In the genomic region with DNA sequence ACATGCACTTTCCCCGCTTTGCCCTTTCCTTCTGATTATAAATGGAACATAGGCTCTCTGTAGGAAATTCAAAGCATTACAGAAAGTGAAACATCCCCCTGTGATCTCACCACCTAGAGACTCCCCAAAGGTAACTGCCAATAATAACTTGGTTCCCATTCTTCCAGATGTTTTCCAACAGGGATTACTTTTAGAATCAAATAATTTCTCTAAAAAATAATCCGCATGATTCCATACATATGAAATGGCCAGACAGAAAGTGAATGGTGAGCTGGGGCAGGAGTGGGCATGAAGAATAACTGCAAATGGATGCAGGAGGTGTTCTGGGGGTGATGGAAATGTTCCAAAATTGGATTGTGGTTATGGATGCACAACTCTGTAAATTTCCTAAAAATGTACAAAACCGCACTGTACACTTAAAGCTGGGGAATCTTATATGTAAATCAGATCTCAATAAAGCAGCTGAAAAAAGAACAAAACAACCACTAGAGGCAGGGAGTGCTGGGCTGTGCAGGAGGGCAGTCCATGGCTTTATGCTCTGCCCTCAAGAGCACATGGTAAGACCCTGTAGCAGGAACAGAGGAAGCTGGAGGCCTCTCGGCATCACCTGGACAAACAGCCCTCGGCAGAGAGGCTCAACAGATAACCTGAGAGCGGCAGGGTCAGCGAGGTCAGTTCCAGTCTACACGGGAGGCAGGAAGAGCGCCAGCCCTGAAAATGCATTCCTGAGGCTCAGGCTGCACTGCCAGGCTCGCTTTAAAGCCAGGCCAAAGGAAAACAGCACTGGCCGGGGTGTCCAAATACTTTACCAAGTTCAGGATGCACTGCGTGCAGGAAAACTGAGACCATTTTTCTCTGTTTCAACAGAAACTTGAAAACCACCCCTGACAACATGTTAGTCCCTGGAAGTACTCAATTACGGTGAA, we compare ENCODE assay signal across 8 cellular contexts. TPM values are rescaled to one million over a fixed set of nuclear protein-coding genes. Genes with fewer than 3 reads are reported as not detected.
DNase-seq lines count a peak whose midpoint lies in the region; ATAC-seq, FAIRE-seq and TF ChIP-seq lines count a peak whose summit lies in the region.

No MANE protein-coding gene starts in this region.

- H3K36me3 Mint-ChIP-seq in CD4-positive, alpha-beta memory T cell = peaks cover 22 to 45% of the 10 kb centered on the region in 2 donors

- no peaks in the 10 kb centered on the region for H3K9me3 ChIP-seq in CD4-positive, alpha-beta memory T cell (ENCODE audit: control insufficient read depth in 1 of 2, low read length in 2 of 2)
- H3K9me3 ChIP-seq in Karpas-422 (ENCODE audit: low read length) = no peaks in the 10 kb centered on the region
- H3K9me3 ChIP-seq in mesodermal cell (ENCODE audit: control insufficient read depth, low read length) = no peaks in the 10 kb centered on the region

- ATAC-seq in GM21447 (IDR thresholded peaks at IDR 0.05; ENCODE audit: unreplicated experiment) (no peak), GM19467 (IDR thresholded peaks at IDR 0.05; ENCODE audit: unreplicated experiment) (no peak)

- H3K36me3 ChIP-seq in CD4-positive, alpha-beta memory T cell (ENCODE audit: insufficient read depth, low read length) = peaks cover 8% of the 10 kb centered on the region
- H3K36me3 ChIP-seq in Karpas-422 (ENCODE audit: insufficient read depth, low read length) (no peaks in the 10 kb centered on the region), bronchial epithelial cell (ENCODE audit: control insufficient read depth, insufficient read depth, low read length) (peaks cover 8% of the 10 kb centered on the region), mesodermal cell (ENCODE audit: control insufficient read depth, insufficient read depth, low read length) (peaks cover 21% of the 10 kb centered on the region)

- no peak overlapping the region for H2AFZ ChIP-seq in Karpas-422 (ENCODE audit: low read length)

- H3K9me2 ChIP-seq in Karpas-422 (replicated peaks; ENCODE audit: insufficient read depth, low read length) = no peaks in the 10 kb centered on the region

- H3K27ac Mint-ChIP-seq in CD4-positive, alpha-beta memory T cell = peak overlapping the region; percentile 30 to 88 (median 78)

- H3K27ac ChIP-seq in CD4-positive, alpha-beta memory T cell (ENCODE audit: low read depth, low read length) = no peak overlapping the region
- H3K27ac ChIP-seq in Karpas-422 (ENCODE audit: low read length) (peak overlapping the region; percentile 34; the same call in 1 of the 2 replicates), mesodermal cell (ENCODE audit: low read depth, low read length, severe bottlenecking) (peak overlapping the region; percentile 51)

- WGBS in mesodermal cell (ENCODE audit: insufficient coverage in 2 of 2), 2 experiments = 64% methylated on average over 10 to 11 of the region's 13 CpGs

- H3K79me2 ChIP-seq in Karpas-422 (ENCODE audit: low read length) = peaks cover 96% of the 10 kb centered on the region

- no peaks in the 10 kb centered on the region for H3K27me3 ChIP-seq in CD4-positive, alpha-beta memory T cell (ENCODE audit: insufficient read depth, low read length)
- no peaks in the 10 kb centered on the region for H3K27me3 ChIP-seq in Karpas-422 (ENCODE audit: low read length)
- no peaks in the 10 kb centered on the region for H3K27me3 ChIP-seq in bronchial epithelial cell (ENCODE audit: control insufficient read depth, insufficient read depth, low read length)

- peak overlapping the region in 7 of 8 donors; percentile 21 to 71 (median 53) for H3K4me3 Mint-ChIP-seq in CD4-positive, alpha-beta memory T cell

- H3K4me1 Mint-ChIP-seq in CD4-positive, alpha-beta memory T cell = peaks cover 59 to 94% (median 79%) of the 10 kb centered on the region in 4 donors

- H3K4me3 ChIP-seq in CD4-positive, alpha-beta memory T cell (ENCODE audit: low read length in 2 of 2) = no peak overlapping the region
- H3K4me3 ChIP-seq in Karpas-422 (ENCODE audit: low read length) = no peak overlapping the region
- no peak overlapping the region for H3K4me3 ChIP-seq in bronchial epithelial cell (ENCODE audit: low read depth, low read length)
- no peak overlapping the region for H3K4me3 ChIP-seq in mesodermal cell (ENCODE audit: extremely low read depth, insufficient read depth, low read length, poor library complexity, severe bottlenecking)

- CTCF ChIA-PET in CD4-positive, alpha-beta memory T cell (lab: Charles Lee; ENCODE audit: partially characterized antibody) = interaction anchor here (1.0 to 2.5 kb wide), 4 partner anchors 10 to 136 kb away, joined by 3 to 8 read pairs (median 4); no protein-coding TSS in a partner anchor

- FAIRE-seq in bronchial epithelial cell (lab: Jason Lieb, UNC) = no peak

- peaks cover 87% of the 10 kb centered on the region for H3K4me1 ChIP-seq in CD4-positive, alpha-beta memory T cell (ENCODE audit: insufficient read depth, low read length)
- H3K4me1 ChIP-seq in Karpas-422 (ENCODE audit: low read length) = peaks cover 77% of the 10 kb centered on the region
- H3K4me1 ChIP-seq in mesodermal cell (ENCODE audit: control insufficient read depth, insufficient read depth, low read length, poor library complexity, severe bottlenecking) = peaks cover 25% of the 10 kb centered on the region

- H3K4me2 ChIP-seq in Karpas-422 (ENCODE audit: low read depth, low read length, poor library complexity, severe bottlenecking) = peak overlapping the region; percentile 23

- H3K9ac ChIP-seq in Karpas-422 (ENCODE audit: low read length) = peak overlapping the region; percentile 4; the same call in 1 of the 2 replicates

- H3K9me3 Mint-ChIP-seq in CD4-positive, alpha-beta memory T cell = no peaks in the 10 kb centered on the region

- no peaks in the 10 kb centered on the region for H3K27me3 Mint-ChIP-seq in CD4-positive, alpha-beta memory T cell

- peaks cover 12% of the 10 kb centered on the region; the same call in 1 of the 2 replicates for H4K20me1 ChIP-seq in Karpas-422 (ENCODE audit: insufficient read depth, low read depth, low read length)

- intact Hi-C loops in CD4-positive, alpha-beta memory T cell (cut with micrococcal nuclease) = no loop called here

- POLR2A ChIA-PET in CD4-positive, alpha-beta memory T cell (lab: Charles Lee; ENCODE audit: partially characterized antibody) = interaction anchor here (1.1 to 4.2 kb wide), 5 partner anchors 9 to 39 kb away, joined by 4 to 24 read pairs (median 5); partner anchors contain the start of gene CAPZB

- no peak for DNase-seq in CD4-positive, alpha-beta memory T cell
- DNase-seq in Karpas-422 (peak; percentile 49), bronchial epithelial cell (ENCODE audit: low read depth) (no peak), Ammon's horn (ENCODE audit: low spot score) (no peak)
- DNase-seq in stimulated activated CD4-positive, alpha-beta T cell treated with anti-CD3 and anti-CD28 coated beads, Interleukin-2, amount 100 ng/mL, for 48 hours = no peak

- peak; percentile 33 for TF ChIP-seq CTCF in bronchial epithelial cell (IDR thresholded peaks at IDR 0.05; ENCODE audit: insufficient read depth, low read length, severe bottlenecking)

RNA-seq across cellular contexts. Expression of gene CAPZB, which starts 39.7 kb away (rescaled TPM):
- total RNA-seq in CD4-positive, alpha-beta memory T cell = 100 to 1,000 TPM; 244 to 255 TPM
- polyA plus RNA-seq in CD4-positive, alpha-beta memory T cell = 100 to 1,000 TPM; 436 to 602 TPM
- total RNA-seq in Karpas-422 (2014; rRNA removed; shearing (Covaris generic); ENCODE audit: low replicate concordance) = 55.5 and 72.9 TPM in 2 replicates
- total RNA-seq in bronchial epithelial cell = 73.5 and 100 TPM in 2 replicates
- 296 TPM for polyA plus RNA-seq in mesodermal cell (2013, experiment 1 of 2)
- polyA plus RNA-seq in mesodermal cell (2013, experiment 2 of 2) = 276 TPM
